ENCODE assay signal across 22 cellular contexts in genomic region chr5:68181039-68181599, GRCh38. TPM values are rescaled to one million over a fixed set of nuclear protein-coding genes. Genes with fewer than 3 reads are reported as not detected.
DNase-seq lines count a peak whose midpoint lies in the region; ATAC-seq, FAIRE-seq and TF ChIP-seq lines count a peak whose summit lies in the region.
"Had no signal": no experiment of that assay in that cellular context is flagged by ENCODE, and none has a peak within 500 bp of the region (broad histone marks: within the 10 kb centered on the region; RNA-seq: fewer than 3 reads in every experiment).

No MANE protein-coding gene starts in this region.

- H3K4me3 ChIP-seq in K562 = no peak overlapping the region
- no peak overlapping the region for H3K4me3 ChIP-seq in trophoblast cell (ENCODE audit: low read depth, low read length)

- no peak overlapping the region for H2BK5ac ChIP-seq in trophoblast cell (ENCODE audit: low read depth, low read length, poor library complexity)

- H3K18ac ChIP-seq in trophoblast cell (ENCODE audit: low read length) = no peak overlapping the region

- peaks cover 0 to 4% of the 10 kb centered on the region in 2 experiments; a peak in 1 of 5 replicates for H3K27me3 ChIP-seq in K562 (ENCODE audit: control insufficient read depth in 2 of 2, insufficient read depth in 2 of 2, low read length in 2 of 2)
- no peaks in the 10 kb centered on the region for H3K27me3 ChIP-seq in trophoblast cell (ENCODE audit: insufficient read depth, low read length)

- no peak for FAIRE-seq in K562 (lab: Jason Lieb, UNC)

- intact Hi-C loops in K562 (cut with micrococcal nuclease) (no loop called here), head of caudate nucleus (cut with DNase I) (no loop called here)

- no peaks in the 10 kb centered on the region for H4K20me1 ChIP-seq in K562 (replicated peaks; ENCODE audit: control insufficient read depth, insufficient read depth, low read length)

- H3K36me3 ChIP-seq in K562 (ENCODE audit: control insufficient read depth, insufficient read depth, low read length) = no peaks in the 10 kb centered on the region
- H3K36me3 ChIP-seq in trophoblast cell (ENCODE audit: control insufficient read depth in 1 of 2, insufficient read depth in 2 of 2, low read length in 2 of 2) = no peaks in the 10 kb centered on the region

- H2AK5ac ChIP-seq in trophoblast cell (ENCODE audit: low read length) = no peak overlapping the region

- H3K23ac ChIP-seq in trophoblast cell (ENCODE audit: low read length) = no peak overlapping the region

- no peak overlapping the region for H3K14ac ChIP-seq in trophoblast cell (ENCODE audit: low read length)

- H3K4me1 ChIP-seq in K562 (replicated peaks in 1 of 2; ENCODE audit: control insufficient read depth in 2 of 2, insufficient read depth in 2 of 2, low read length in 2 of 2) = 0 out of 5 replicates have a peak, but pooled peaks cover 0 to under 1% of the 10 kb centered on the region in 2 experiments
- peaks cover 5 to 14% of the 10 kb centered on the region in 2 experiments for H3K4me1 ChIP-seq in trophoblast cell (ENCODE audit: control insufficient read depth in 1 of 2, insufficient read depth in 2 of 2, low read length in 2 of 2)

- no peak overlapping the region for H4K8ac ChIP-seq in trophoblast cell (ENCODE audit: low read depth, low read length)

- in situ Hi-C loops in K562 (cut with MboI) = no loop called here

- H3K9me1 ChIP-seq in K562 (ENCODE audit: control insufficient read depth, insufficient read depth, low read length) = no peaks in the 10 kb centered on the region

- POLR2A ChIA-PET in K562 (lab: Yijun Ruan, JAX) = no interaction called here

- H3K9me3 ChIP-seq in K562 (replicated peaks; ENCODE audit: control insufficient read depth, insufficient read depth, low read depth, low read length) (no peaks in the 10 kb centered on the region), trophoblast cell (ENCODE audit: insufficient read depth, low read depth, low read length) (peaks cover 3% of the 10 kb centered on the region)

- peak; percentile 37 for ATAC-seq in GM19452 (IDR thresholded peaks at IDR 0.05; ENCODE audit: unreplicated experiment)
- peak; percentile 51; the same call in 2 of the 3 replicates for ATAC-seq in K562
- ATAC-seq in GM18498 (IDR thresholded peaks at IDR 0.05; ENCODE audit: unreplicated experiment) = no peak
- no peak for ATAC-seq in GM18505 (IDR thresholded peaks at IDR 0.05; ENCODE audit: unreplicated experiment)
- ATAC-seq: HCT116, T-cell had no signal

- TF ChIP-seq POLR2A in K562 (conservative IDR thresholded peaks at IDR 0.05) (no peak), GM18505 (IDR thresholded peaks at IDR 0.05; ENCODE audit: borderline replicate concordance, extremely low read depth, insufficient read depth, insufficient read length) (no peak)

- H4K12ac ChIP-seq in trophoblast cell (ENCODE audit: low read depth, low read length) = no peak overlapping the region

- no peak for TF ChIP-seq RAD21 in K562 (CRISPR knock-in tag; conservative IDR thresholded peaks at IDR 0.05 in 1 of 2, IDR thresholded peaks at IDR 0.05 in 1 of 2)

- H3K27ac ChIP-seq in K562 (ENCODE audit: extremely low read depth, low read depth, low read length) = no peak overlapping the region
- peak overlapping the region; percentile 4 for H3K27ac ChIP-seq in trophoblast cell (ENCODE audit: low read depth, low read length)

- no peak for TF ChIP-seq CTCF in K562 (IDR thresholded peaks at IDR 0.05 in 2 of 3, conservative IDR thresholded peaks at IDR 0.05 in 1 of 3; ENCODE audit: insufficient read depth in 2 of 3, low read depth in 1 of 3, low read length in 3 of 3)

- DNase-seq in K562 (ENCODE audit: extremely low read depth in 1 of 4, low spot score in 3 of 4) (no peak), head of caudate nucleus (peak in 32 of 42 donors; percentile 23 to 86 (median 54)), trophoblast cell (peak; percentile 59 to 79), NCI-H82 treated with DMSO at 0.1 percent for 48 hours (lab: John Stamatoyannopoulos, UW; ENCODE audit: unreplicated experiment) (no peak)
- DNase-seq: C1 segment of cervical spinal cord; Calu3; DND-41; GOT3; NCI-H1092; NCI-H1436; NCI-H187 treated with DMSO at 0.1 percent for 48 hours; NCI-H2107; NCI-H524; NCI-H748 treated with DMSO at 0.1 percent for 48 hours; NK-92 treated with Interleukin-12 subunit alpha and Interleukin-12 subunit beta, amount 100 ng/mL, for 24 hours; Right ventricle myocardium superior; RPMI8226; T-cell had no signal

- CTCF ChIA-PET in K562 (lab: Yijun Ruan, JAX; ENCODE audit: low intra/inter-chr PET ratio) = no interaction called here

- BruUV-seq in K562 (replicated peaks; lab: Mats Ljungman, UMichigan) = no TSS peak

- no peak overlapping the region for H2BK120ac ChIP-seq in trophoblast cell (ENCODE audit: insufficient read depth, low read length, poor library complexity)

- peaks cover 16% of the 10 kb centered on the region for H3K79me1 ChIP-seq in trophoblast cell (ENCODE audit: low read length)

- H4K91ac ChIP-seq in trophoblast cell (ENCODE audit: low read depth, low read length) = no peak overlapping the region

- WGBS in K562 (ENCODE audit: insufficient coverage, low coverage, missing lambda C conversion rate) = 6% methylated on average over 3 of the region's 3 CpGs
- no CpG with 5 or more reads among the region's 3 CpGs for WGBS in trophoblast cell (ENCODE audit: extremely low coverage, insufficient coverage, insufficient read length)

- H3K79me2 ChIP-seq in K562 (ENCODE audit: control insufficient read depth, insufficient read depth, low read length) (no peaks in the 10 kb centered on the region), trophoblast cell (ENCODE audit: control insufficient read depth, insufficient read depth, low read length, poor library complexity) (no peaks in the 10 kb centered on the region)

- no peak overlapping the region for H3K9ac ChIP-seq in K562 (ENCODE audit: insufficient read depth in 1 of 2, low read depth in 2 of 2, low read length in 2 of 2)
- H3K9ac ChIP-seq in trophoblast cell (ENCODE audit: low read length) = no peak overlapping the region

- TF ChIP-seq EP300 in K562 (IDR thresholded peaks at IDR 0.05; ENCODE audit: low read length) = no peak

- no peak overlapping the region for H2BK12ac ChIP-seq in trophoblast cell (ENCODE audit: low read length)

- no peak overlapping the region for H3K4ac ChIP-seq in trophoblast cell (ENCODE audit: low read depth, low read length)

- no peak overlapping the region for H2AFZ ChIP-seq in K562 (ENCODE audit: low read depth, low read length)
- H2AFZ ChIP-seq in trophoblast cell (ENCODE audit: insufficient read depth, low read length, poor library complexity) = no peak overlapping the region

- H3K4me2 ChIP-seq in K562 (ENCODE audit: insufficient read depth, low read length) (no peak overlapping the region), trophoblast cell (ENCODE audit: low read length) (no peak overlapping the region)

TF ChIP-seq in K562, 482 proteins besides CTCF, POLR2A, EP300 and RAD21:
- TF ChIP-seq ETV1 (tag; conservative IDR thresholded peaks at IDR 0.05; ENCODE audit: low read depth) (no peak), ZFP36 (IDR thresholded peaks at IDR 0.05; ENCODE audit: low read depth, low read length, partially characterized antibody) (peak; percentile 49)
- TF ChIP-seq, protein P1, sequence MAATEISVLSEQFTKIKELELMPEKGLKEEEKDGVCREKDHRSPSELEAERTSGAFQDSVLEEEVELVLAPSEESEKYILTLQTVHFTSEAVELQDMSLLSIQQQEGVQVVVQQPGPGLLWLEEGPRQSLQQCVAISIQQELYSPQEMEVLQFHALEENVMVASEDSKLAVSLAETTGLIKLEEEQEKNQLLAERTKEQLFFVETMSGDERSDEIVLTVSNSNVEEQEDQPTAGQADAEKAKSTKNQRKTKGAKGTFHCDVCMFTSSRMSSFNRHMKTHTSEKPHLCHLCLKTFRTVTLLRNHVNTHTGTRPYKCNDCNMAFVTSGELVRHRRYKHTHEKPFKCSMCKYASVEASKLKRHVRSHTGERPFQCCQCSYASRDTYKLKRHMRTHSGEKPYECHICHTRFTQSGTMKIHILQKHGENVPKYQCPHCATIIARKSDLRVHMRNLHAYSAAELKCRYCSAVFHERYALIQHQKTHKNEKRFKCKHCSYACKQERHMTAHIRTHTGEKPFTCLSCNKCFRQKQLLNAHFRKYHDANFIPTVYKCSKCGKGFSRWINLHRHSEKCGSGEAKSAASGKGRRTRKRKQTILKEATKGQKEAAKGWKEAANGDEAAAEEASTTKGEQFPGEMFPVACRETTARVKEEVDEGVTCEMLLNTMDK (IDR thresholded peaks at IDR 0.05; ENCODE audit: borderline replicate concordance, insufficient read depth, low read depth, low read length, poor library complexity, severe bottlenecking) = peak; percentile 23

RNA-seq across cellular contexts. Expression of gene PIK3R1, which starts 34.4 kb away (rescaled TPM):
- 5.6 and 13.8 TPM in 2 replicates for total RNA-seq in K562 (2011; cell fraction: chromatin; rRNA removed; ENCODE audit: low replicate concordance)
- 1.5 and 2.1 TPM in 2 replicates for total RNA-seq in K562 (2011; cell fraction: nucleolus; rRNA removed)
- 3.5 and 5.3 TPM in 2 replicates for total RNA-seq in K562 (2011; cell fraction: nucleoplasm; rRNA removed)
- total RNA-seq in K562 (2014; rRNA removed) (4.8 and 5.2 TPM in 2 replicates), K562 (2014; rRNA removed; fragmentation: Illumina TruSeq; extraction: Trizol) (5.4 and 7.1 TPM in 2 replicates), K562 (2015; rRNA removed; fragmentation: Illumina TruSeq; extraction: Trizol) (7.2 and 9.7 TPM in 2 replicates), K562 (2021) (7.2 and 9.2 TPM in 2 replicates)
- polyA plus RNA-seq in K562 (2011; rRNA removed) (1.9 and 2.5 TPM in 2 replicates), K562 (2014; fragmentation: Illumina TruSeq; extraction: Trizol) (5.1 and 8.0 TPM in 2 replicates), K562 (2014; fragmentation: Nextera tagmentation; extraction: Ambion mirVana) (1 to 10 TPM; 1.1 to 1.8 TPM), K562 (2014; rRNA removed) (2.4 and 3.9 TPM in 2 replicates)
- polyA plus RNA-seq in K562 (2011; cell fraction: cytosol; rRNA removed) = 0.55 and 1.0 TPM in 2 replicates
- 3.6 and 3.9 TPM in 2 replicates for polyA plus RNA-seq in K562 (2011; cell fraction: nucleus; rRNA removed)
- polyA plus RNA-seq in K562 (2012) = 5.4 and 6.2 TPM in 2 replicates
- polyA minus RNA-seq in K562 (2011; rRNA and poly(A)+ RNA removed) = 7.3 and 8.4 TPM in 2 replicates
- 3.5 and 6.9 TPM in 2 replicates for polyA minus RNA-seq in K562 (2011; cell fraction: cytosol; rRNA and poly(A)+ RNA removed)
- polyA minus RNA-seq in K562 (2011; cell fraction: nucleus; rRNA and poly(A)+ RNA removed) = 5.7 and 11.1 TPM in 2 replicates
- 94.8 and 100 TPM in 2 replicates for polyA plus RNA-seq in trophoblast cell (2013)

Comparison
In these comparisons a context has a peak if more than half of its experiments do, and no peak if none do; other contexts are left out.
1. ATAC-seq: peak in GM19452 (single experiment) and K562 (single experiment); none in GM18498 (single experiment) and GM18505 (single experiment).
2. DNase-seq: peak in head of caudate nucleus (32 of 42) and trophoblast cell (2 of 2); none in K562 (0 of 4) and NCI-H82 treated with DMSO at 0.1 percent for 48 hours (single experiment).